In genomic region chr3:11899389-11899788, GRCh38 we compare ENCODE assay signal across 6 cellular contexts. TPM values are rescaled to one million over a fixed set of nuclear protein-coding genes. Genes with fewer than 3 reads are reported as not detected.
DNase-seq lines count a peak whose midpoint lies in the region; FAIRE-seq and TF ChIP-seq lines count a peak whose summit lies in the region.
"Not testable (repeated sequence)": the region's sequence is repeated elsewhere in the genome, so short reads cannot be mapped to it uniquely, and the experiment has no call there.

No MANE protein-coding gene starts in this region.

- TF ChIP-seq EP300 in H1 (IDR thresholded peaks at IDR 0.05; ENCODE audit: borderline replicate concordance in 1 of 2, low read depth in 2 of 2, low read length in 2 of 2), result not testable (repeated sequence)

- H3K18ac ChIP-seq in H1 (ENCODE audit: extremely low read depth, low read length), result not testable (repeated sequence)

- not testable (repeated sequence) for H2BK120ac ChIP-seq in H1 (replicated peaks; ENCODE audit: low read depth, low read length)

- H3K9ac ChIP-seq in H1 (replicated peaks in 1 of 4; ENCODE audit: extremely low read depth in 1 of 4, low read depth in 3 of 4, low read length in 3 of 4); parathyroid adenoma: not testable (repeated sequence)

- DNase-seq in GM10248 (ENCODE audit: extremely low spot score) (peak; percentile 3), NCI-H1092 (lab: John Stamatoyannopoulos, UW) (peak; percentile 6), NCI-H69 (lab: John Stamatoyannopoulos, UW) (peak; percentile 45), RPMI8226 (peak; percentile 1)
- DNase-seq in H1 (ENCODE audit: low read depth in 1 of 2, low spot score in 2 of 2), result not testable (repeated sequence)

- not testable (repeated sequence) for H3K56ac ChIP-seq in H1 (replicated peaks; ENCODE audit: insufficient read length, low read depth, low read length)

- not testable (repeated sequence) for H3K4me1 ChIP-seq in H1 (replicated peaks in 1 of 4; ENCODE audit: control insufficient read depth in 3 of 4, insufficient read depth in 4 of 4, low read length in 3 of 4)
- H3K4me1 ChIP-seq in parathyroid adenoma, result peaks cover 17% of the 10 kb centered on the region

- FAIRE-seq in H1 (lab: Jason Lieb, UNC), result not testable (repeated sequence)

- H3K23ac ChIP-seq in H1 (ENCODE audit: insufficient read length), result not testable (repeated sequence)

- not testable (repeated sequence) for TF ChIP-seq POLR2A in H1 (IDR thresholded peaks at IDR 0.05; ENCODE audit: control extremely low read depth in 1 of 2, low read depth in 2 of 2, low read length in 2 of 2)

- H3K4me2 ChIP-seq in H1 (ENCODE audit: insufficient read depth in 1 of 2, low read depth in 2 of 2, low read length in 2 of 2); parathyroid adenoma (ENCODE audit: low read length): not testable (repeated sequence)

- not testable (repeated sequence) for H4K5ac ChIP-seq in H1 (ENCODE audit: insufficient read length, low read depth, low read length)

- H3K9me3 ChIP-seq in H1 (ENCODE audit: insufficient read depth in 2 of 2, low read depth in 1 of 2, low read length in 1 of 2); parathyroid adenoma (ENCODE audit: control insufficient read depth, low read length): not testable (repeated sequence)

- not testable (repeated sequence) for H2AFZ ChIP-seq in H1 (ENCODE audit: low read length)
- peak overlapping the region; percentile 74 for H2AFZ ChIP-seq in parathyroid adenoma

- H2BK20ac ChIP-seq in H1 (ENCODE audit: low read length), result not testable (repeated sequence)

- not testable (repeated sequence) for H2AK5ac ChIP-seq in H1 (ENCODE audit: low read depth, low read length)

- not testable (repeated sequence) for H4K91ac ChIP-seq in H1 (replicated peaks; ENCODE audit: insufficient read length, low read length)

- 94% methylated on average over 9 of the region's 9 CpGs; no CpG with 5 or more reads in 1 of the 2 experiments for WGBS in H1 (ENCODE audit: extremely low coverage in 1 of 2, insufficient coverage in 1 of 2, insufficient read length in 1 of 2, insufficient replicate concordance in 2 of 2, low coverage in 1 of 2, low lambda C conversion rate in 2 of 2, missing lambda C conversion rate in 1 of 2), 2 experiments

- not testable (repeated sequence) for H3K4me3 ChIP-seq in H1 (ENCODE audit: extremely low read depth in 1 of 4, insufficient read depth in 2 of 4, low read depth in 3 of 4, low read length in 4 of 4); parathyroid adenoma (ENCODE audit: low read depth, low read length)

- peak overlapping the region; percentile 5; the same call in 1 of the 2 replicates for H4K8ac ChIP-seq in H1 (ENCODE audit: extremely low read depth, insufficient read depth, low read length)

- not testable (repeated sequence) for TF ChIP-seq CTCF in GM10248 (IDR thresholded peaks at IDR 0.05; ENCODE audit: control extremely low read depth, extremely low read depth, low read depth, missing control alignments); H1 (IDR thresholded peaks at IDR 0.05; ENCODE audit: control extremely low read depth in 1 of 3, insufficient read depth in 1 of 3, low read depth in 1 of 3, low read length in 3 of 3); parathyroid adenoma (IDR thresholded peaks at IDR 0.05)

- not testable (repeated sequence) for H2BK5ac ChIP-seq in H1 (ENCODE audit: low read depth, low read length)

- H3K27ac ChIP-seq in H1 (ENCODE audit: low read depth, low read length); parathyroid adenoma: not testable (repeated sequence)

- not testable (repeated sequence) for H3K36me3 ChIP-seq in H1 (ENCODE audit: control insufficient read depth in 2 of 4, insufficient read depth in 4 of 4, low read length in 3 of 4); parathyroid adenoma (ENCODE audit: control insufficient read depth, insufficient read depth, low read length)

- not testable (repeated sequence) for H2BK12ac ChIP-seq in H1 (ENCODE audit: low read depth, low read length)

- not testable (repeated sequence) for H4K20me1 ChIP-seq in H1 (replicated peaks in 1 of 2; ENCODE audit: control insufficient read depth in 1 of 2, insufficient read depth in 2 of 2, low read length in 2 of 2)

- H3K14ac ChIP-seq in H1 (ENCODE audit: insufficient read length), result not testable (repeated sequence)

- not testable (repeated sequence) for H3K79me1 ChIP-seq in H1 (ENCODE audit: low read depth, low read length)

- not testable (repeated sequence) for H3K79me2 ChIP-seq in H1 (ENCODE audit: control insufficient read depth in 1 of 2, insufficient read depth in 2 of 2, low read length in 2 of 2); parathyroid adenoma

- H3K4ac ChIP-seq in H1 (replicated peaks; ENCODE audit: insufficient read length, low read depth, low read length), result not testable (repeated sequence)

- H2BK15ac ChIP-seq in H1 (ENCODE audit: low read length), result not testable (repeated sequence)

- CTCF ChIA-PET in GM10248 (lab: Yijun Ruan, JAX), result not testable (repeated sequence)
- CTCF ChIA-PET in H1 (lab: Charles Lee; ENCODE audit: partially characterized antibody), result interaction anchor here (0.6 kb wide), 1 partner anchor 282 kb away, joined by 3 read pairs; no protein-coding TSS in a partner anchor

- TF ChIP-seq RAD21 in H1 (IDR thresholded peaks at IDR 0.05 in 1 of 2, conservative IDR thresholded peaks at IDR 0.05 in 1 of 2; ENCODE audit: low read depth in 2 of 2, low read length in 2 of 2), result not testable (repeated sequence)

- POLR2A ChIA-PET in GM10248 (lab: Yijun Ruan, JAX), result interaction anchor here (0.5 kb wide), 1 partner anchor 25 kb away, joined by 3 read pairs; no protein-coding TSS in a partner anchor
- POLR2A ChIA-PET in H1 (lab: Charles Lee; ENCODE audit: partially characterized antibody), result not testable (repeated sequence)

- not testable (repeated sequence) for H3K23me2 ChIP-seq in H1 (ENCODE audit: low read depth, low read length)

- H3K27me3 ChIP-seq in H1 (replicated peaks in 1 of 4; ENCODE audit: control insufficient read depth in 3 of 4, extremely low read depth in 1 of 4, insufficient read depth in 3 of 4, low read length in 3 of 4); parathyroid adenoma (ENCODE audit: control insufficient read depth, insufficient read depth, low read length): not testable (repeated sequence)

RNA-seq across cellular contexts. Expression of gene TAMM41, which starts 52.7 kb away (rescaled TPM):
- 16.9 and 17.5 TPM in 2 replicates for total RNA-seq in H1 (2021; fragmentation: NEBNext Ultra II Directional; extraction: Animal tissue kit (Norgen Biotek cat#: 25700))
- polyA plus RNA-seq in H1 (2011; rRNA removed), result 22.5 and 30.1 TPM in 2 replicates
- 21.8 TPM for polyA plus RNA-seq in H1 (2011; cell fraction: cytosol; rRNA removed)
- 42.3 TPM for polyA plus RNA-seq in H1 (2011; cell fraction: nucleus; rRNA removed)
- polyA plus RNA-seq in H1 (2012, experiment 1 of 2), result 13.1 to 22.3 TPM (median 19.0 TPM) in 4 replicates
- 9.8 TPM for polyA plus RNA-seq in H1 (2012, experiment 2 of 2)
- 20.8 TPM for polyA plus RNA-seq in H1 (2013, experiment 1 of 2)
- polyA plus RNA-seq in H1 (2013, experiment 2 of 2), result 20.0 TPM
- 17.0 and 20.2 TPM in 2 replicates for polyA minus RNA-seq in H1 (2011; rRNA and poly(A)+ RNA removed)
- 27.3 TPM for polyA minus RNA-seq in H1 (2011; cell fraction: cytosol; rRNA and poly(A)+ RNA removed)
- 43.9 TPM for polyA minus RNA-seq in H1 (2011; cell fraction: nucleus; rRNA and poly(A)+ RNA removed)
